Comparison of ENCODE assay signal across 8 cellular contexts in genomic region chr20:51700809-51701285, GRCh38.
DNase-seq lines count a peak whose midpoint lies in the region; ATAC-seq and TF ChIP-seq lines count a peak whose summit lies in the region.

No MANE protein-coding gene starts in this region.

- no peaks in the 10 kb centered on the region for H3K36me3 ChIP-seq in left lung

- H3K4me1 Mint-ChIP-seq in activated T-cell treated with anti-CD3 and anti-CD28 coated beads, Interleukin-2, amount 50 U/mL, for 72 hours (ENCODE audit: low read depth) = peaks cover 10% of the 10 kb centered on the region
- peaks cover 46% of the 10 kb centered on the region for H3K4me1 Mint-ChIP-seq in activated T-helper 1 cell treated with anti-CD3 and anti-CD28 coated beads, Interleukin-12 subunit alpha, Interleukin-12 subunit beta, Interleukin-2, Interleukin-4 antibody, amounts not matched to agents 30 ng/mL and 10 ng/mL and 1 ng/mL, durations not matched to agents 14 hours and 24 hours and 36 hours (ENCODE audit: low read depth)

- H3K36me3 Mint-ChIP-seq in activated T-cell treated with anti-CD3 and anti-CD28 coated beads, Interleukin-2, amount 50 U/mL, for 72 hours (ENCODE audit: insufficient read depth in 2 of 2) = no peaks in the 10 kb centered on the region
- H3K36me3 Mint-ChIP-seq in activated T-helper 1 cell treated with anti-CD3 and anti-CD28 coated beads, Interleukin-12 subunit alpha, Interleukin-12 subunit beta, Interleukin-2, Interleukin-4 antibody, amounts not matched to agents 30 ng/mL and 10 ng/mL and 1 ng/mL, durations not matched to agents 14 hours and 24 hours and 36 hours (ENCODE audit: low read depth) = peaks cover 3% of the 10 kb centered on the region

- TF ChIP-seq CTCF in astrocyte of the spinal cord (IDR thresholded peaks at IDR 0.05; ENCODE audit: low read depth, low read length) (peak; percentile 73), left lung (IDR thresholded peaks at IDR 0.05) (peak; percentile 59 to 64)

- H3K27me3 ChIP-seq in left lung = no peaks in the 10 kb centered on the region

- peaks cover 0 to 11% of the 10 kb centered on the region in 2 donors for H3K4me1 ChIP-seq in left lung

- no peak overlapping the region for H3K27ac ChIP-seq in left lung

- H3K9me3 Mint-ChIP-seq in activated T-cell treated with anti-CD3 and anti-CD28 coated beads, Interleukin-2, amount 50 U/mL, for 72 hours = no peaks in the 10 kb centered on the region
- H3K9me3 Mint-ChIP-seq in activated T-helper 1 cell treated with anti-CD3 and anti-CD28 coated beads, Interleukin-12 subunit alpha, Interleukin-12 subunit beta, Interleukin-2, Interleukin-4 antibody, amounts not matched to agents 30 ng/mL and 10 ng/mL and 1 ng/mL, durations not matched to agents 14 hours and 24 hours and 36 hours = no peaks in the 10 kb centered on the region

- in situ Hi-C loops in astrocyte of the spinal cord (cut with HindIII; ENCODE audit: low sequenced_read_pairs) = no loop called here

- peak; percentile 45 for DNase-seq in NCI-H510A treated with DMSO at 0.1 percent for 48 hours (lab: John Stamatoyannopoulos, UW)
- no peak for DNase-seq in NCI-H510A (lab: John Stamatoyannopoulos, UW)
- peak; percentile 54 for DNase-seq in LoVo (ENCODE audit: low spot score)
- peak; percentile 36 for DNase-seq in astrocyte of the spinal cord (ENCODE audit: low read depth, low spot score)
- DNase-seq in left lung = no peak
- no peak for DNase-seq in activated T-cell treated with anti-CD3 and anti-CD28 coated beads, Interleukin-2, amount 50 U/mL, for 72 hours
- no peak for DNase-seq in activated T-helper 1 cell treated with anti-CD3 and anti-CD28 coated beads, Interleukin-12 subunit alpha, Interleukin-12 subunit beta, Interleukin-2, Interleukin-4 antibody, amounts not matched to agents 30 ng/mL and 10 ng/mL and 1 ng/mL, durations not matched to agents 14 hours and 24 hours and 36 hours (ENCODE audit: low spot score)

- no peak overlapping the region for H3K4me3 Mint-ChIP-seq in activated T-cell treated with anti-CD3 and anti-CD28 coated beads, Interleukin-2, amount 50 U/mL, for 72 hours
- H3K4me3 Mint-ChIP-seq in activated T-helper 1 cell treated with anti-CD3 and anti-CD28 coated beads, Interleukin-12 subunit alpha, Interleukin-12 subunit beta, Interleukin-2, Interleukin-4 antibody, amounts not matched to agents 30 ng/mL and 10 ng/mL and 1 ng/mL, durations not matched to agents 14 hours and 24 hours and 36 hours = no peak overlapping the region

- H3K27ac Mint-ChIP-seq in activated T-cell treated with anti-CD3 and anti-CD28 coated beads, Interleukin-2, amount 50 U/mL, for 72 hours = no peak overlapping the region
- no peak overlapping the region for H3K27ac Mint-ChIP-seq in activated T-helper 1 cell treated with anti-CD3 and anti-CD28 coated beads, Interleukin-12 subunit alpha, Interleukin-12 subunit beta, Interleukin-2, Interleukin-4 antibody, amounts not matched to agents 30 ng/mL and 10 ng/mL and 1 ng/mL, durations not matched to agents 14 hours and 24 hours and 36 hours

- H3K4me3 ChIP-seq in astrocyte of the spinal cord (ENCODE audit: low read depth, low read length) (no peak overlapping the region), left lung (no peak overlapping the region)

- ATAC-seq in left lung (peak; percentile 63), HG02840 (IDR thresholded peaks at IDR 0.05; ENCODE audit: low FRiP score, unreplicated experiment) (no peak)
- no peak for ATAC-seq in activated T-cell treated with anti-CD3 and anti-CD28 coated beads, Interleukin-2, amount 50 U/mL, for 72 hours (replicated peaks in 1 of 2)

- intact Hi-C loops in left lung (cut with DNase I) = no loop called here
- intact Hi-C loops in activated T-helper 1 cell treated with anti-CD3 and anti-CD28 coated beads, Interleukin-12 subunit alpha, Interleukin-12 subunit beta, Interleukin-2, Interleukin-4 antibody, amounts not matched to agents 30 ng/mL and 10 ng/mL and 1 ng/mL, durations not matched to agents 14 hours and 24 hours and 36 hours (cut with micrococcal nuclease) = loop anchor here (1.0 kb wide), 3 partner anchors 14 to 382 kb away; no protein-coding TSS in a partner anchor

- peaks cover 39% of the 10 kb centered on the region for H3K27me3 Mint-ChIP-seq in activated T-cell treated with anti-CD3 and anti-CD28 coated beads, Interleukin-2, amount 50 U/mL, for 72 hours (ENCODE audit: low read depth)
- H3K27me3 Mint-ChIP-seq in activated T-helper 1 cell treated with anti-CD3 and anti-CD28 coated beads, Interleukin-12 subunit alpha, Interleukin-12 subunit beta, Interleukin-2, Interleukin-4 antibody, amounts not matched to agents 30 ng/mL and 10 ng/mL and 1 ng/mL, durations not matched to agents 14 hours and 24 hours and 36 hours (ENCODE audit: insufficient read depth) = peaks cover 22% of the 10 kb centered on the region

- H3K9me3 ChIP-seq in left lung = no peaks in the 10 kb centered on the region

Comparison
In these comparisons a context has a peak if more than half of its experiments do, and no peak if none do; other contexts are left out.
1. DNase-seq: peak in NCI-H510A treated with DMSO at 0.1 percent for 48 hours (single experiment), LoVo (single experiment) and astrocyte of the spinal cord (single experiment); none in NCI-H510A (single experiment), left lung (0 of 2), activated T-cell treated with anti-CD3 and anti-CD28 coated beads, Interleukin-2, amount 50 U/mL, for 72 hours (0 of 2) and activated T-helper 1 cell treated with anti-CD3 and anti-CD28 coated beads, Interleukin-12 subunit alpha, Interleukin-12 subunit beta, Interleukin-2, Interleukin-4 antibody, amounts not matched to agents 30 ng/mL and 10 ng/mL and 1 ng/mL, durations not matched to agents 14 hours and 24 hours and 36 hours (single experiment).